16 cellular contexts compared by ENCODE assay signal in genomic region chr11:78806214-78807004, GRCh38.
A peak's percentile ranks its signal among the peaks of the same experiment; 100 is the strongest.
DNase-seq lines count a peak whose midpoint lies in the region; ATAC-seq and TF ChIP-seq lines count a peak whose summit lies in the region.
"Had no signal": no experiment of that assay in that cellular context is flagged by ENCODE, and none has a peak within 500 bp of the region (broad histone marks: within the 10 kb centered on the region; RNA-seq: fewer than 3 reads in every experiment).

No MANE protein-coding gene starts in this region.

- H3K4me1 ChIP-seq in upper lobe of right lung (peaks cover 30% of the 10 kb centered on the region), ovary (ENCODE audit: insufficient read depth) (peaks cover 23% of the 10 kb centered on the region)
- H3K4me1 ChIP-seq: testis had no signal

- H3K4me3 ChIP-seq in upper lobe of right lung, result no peak overlapping the region
- H3K4me3 ChIP-seq in ovary, result no peak overlapping the region
- H3K4me3 ChIP-seq: GM12878, left ventricle myocardium inferior, SK-N-MC, testis had no signal

- peak overlapping the region; percentile 8 for H3K27ac ChIP-seq in upper lobe of right lung
- H3K27ac ChIP-seq in ovary, result no peak overlapping the region
- H3K27ac ChIP-seq: left ventricle myocardium inferior, SK-N-MC, testis had no signal

- intact Hi-C loops in left cardiac atrium (cut with DNase I), result no loop called here
- intact Hi-C loops in left ventricle myocardium superior (cut with micrococcal nuclease), result no loop called here
- intact Hi-C loops in upper lobe of right lung (cut with DNase I), result no loop called here
- intact Hi-C loops in ovary (cut with DNase I), result loop anchor here in 1 of 4 donors (10.0 kb wide), 1 partner anchor 288 kb away; no protein-coding TSS in a partner anchor
- intact Hi-C loops in cardiac septum (cut with DNase I), result no loop called here

- TF ChIP-seq CTCF in upper lobe of right lung (IDR thresholded peaks at IDR 0.05) (no peak), ovary (IDR thresholded peaks at IDR 0.05) (no peak)

- no peak for TF ChIP-seq EP300 in ovary (IDR thresholded peaks at IDR 0.05)

- H3K27me3 ChIP-seq in upper lobe of right lung, result no peaks in the 10 kb centered on the region
- H3K27me3 ChIP-seq in ovary, result no peaks in the 10 kb centered on the region
- H3K27me3 ChIP-seq: testis had no signal

- H3K9me3 ChIP-seq in upper lobe of right lung (no peaks in the 10 kb centered on the region), ovary (no peaks in the 10 kb centered on the region)
- H3K9me3 ChIP-seq: left ventricle myocardium inferior, testis had no signal

- no peak for ATAC-seq in left cardiac atrium
- no peak for ATAC-seq in left ventricle myocardium superior
- ATAC-seq in upper lobe of right lung, result peak; percentile 56
- ATAC-seq: CD8-positive, alpha-beta T cell; GM12878 had no signal

- 47 to 64% (median 50%) methylated on average over 2 of the region's 2 CpGs for WGBS in ovary, 3 donors

- no peak for TF ChIP-seq POLR2A in ovary (IDR thresholded peaks at IDR 0.05)

- DNase-seq in left cardiac atrium (peak; percentile 41), left ventricle myocardium superior (no peak), SKM-1 (lab: John Stamatoyannopoulos, UW; ENCODE audit: unreplicated experiment) (peak; percentile 15), islet precursor cell (peak; percentile 79), upper lobe of right lung (no peak), SHP77 (lab: John Stamatoyannopoulos, UW) (no peak), ovary (no peak), cardiac septum (ENCODE audit: low spot score) (no peak)
- DNase-seq: activated CD4-positive, alpha-beta memory T cell treated with anti-CD3 and anti-CD28 coated beads, Interleukin-2, amount 10 ng/mL, durations not matched to agents 7 days and 5 days; CD8-positive, alpha-beta T cell; H9; left ventricle myocardium inferior; NCI-H1694 treated with DMSO at 0.1 percent for 48 hours; testis had no signal

- H3K36me3 ChIP-seq in upper lobe of right lung, result no peaks in the 10 kb centered on the region
- H3K36me3 ChIP-seq in ovary, result no peaks in the 10 kb centered on the region
- H3K36me3 ChIP-seq: left ventricle myocardium inferior had no signal

Comparison
In these comparisons a context has a peak if more than half of its experiments do, and no peak if none do; other contexts are left out.
1. DNase-seq: peak in left cardiac atrium (single experiment), SKM-1 (single experiment) and islet precursor cell (single experiment); none in left ventricle myocardium superior (single experiment), upper lobe of right lung (single experiment), SHP77 (0 of 2), ovary (0 of 5) and cardiac septum (single experiment).